8 cellular contexts compared by ENCODE assay signal in the genomic region with DNA sequence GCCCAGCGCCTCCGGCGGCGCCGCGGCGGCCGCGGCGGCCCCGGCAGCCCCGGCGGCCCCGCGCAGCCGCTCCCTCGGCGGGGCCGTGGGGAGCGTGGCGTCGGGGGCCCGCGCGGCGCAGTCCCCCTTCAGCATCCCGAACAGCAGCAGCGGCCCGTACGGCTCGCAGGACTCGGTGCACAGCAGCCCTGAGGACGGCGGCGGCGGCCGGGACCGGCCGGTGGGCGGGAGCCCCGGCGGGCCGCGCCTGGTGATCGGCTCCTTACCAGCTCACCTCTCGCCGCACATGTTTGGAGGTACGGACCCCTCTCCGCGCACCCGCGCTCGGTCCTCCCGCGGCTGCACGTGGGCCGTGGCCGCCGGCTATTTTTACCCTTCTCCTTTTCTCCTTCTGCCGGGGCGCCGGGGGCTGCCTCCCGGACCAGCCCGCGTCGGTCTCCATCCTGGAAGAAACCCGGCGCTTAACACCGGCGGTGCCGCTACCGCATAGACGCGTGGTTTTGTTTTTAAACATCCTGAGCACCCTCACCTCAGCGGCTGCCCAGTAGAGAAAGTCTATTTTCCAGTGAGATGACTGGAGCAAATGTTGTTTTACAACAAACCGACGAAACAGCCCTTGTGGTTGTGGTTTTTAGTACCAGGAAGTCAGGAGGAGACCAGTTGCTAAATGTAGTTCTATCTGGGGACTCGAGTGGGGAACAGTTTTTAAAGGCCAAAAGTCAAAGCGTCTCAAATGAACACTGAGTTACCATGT. TPM values are rescaled to one million over a fixed set of nuclear protein-coding genes. Genes with fewer than 3 reads are reported as not detected.
DNase-seq lines count a peak whose midpoint lies in the region; ATAC-seq and TF ChIP-seq lines count a peak whose summit lies in the region.

No MANE protein-coding gene starts in this region.

- no peaks in the 10 kb centered on the region for H3K36me3 ChIP-seq in prostate gland

- no peak for TF ChIP-seq CTCF in prostate gland (IDR thresholded peaks at IDR 0.05)

- intact Hi-C loops in Right ventricle myocardium superior (cut with DNase I) (no loop called here), prostate gland (cut with DNase I) (no loop called here)

- under 1% methylated on average over 36 of the region's 79 CpGs for WGBS in prostate gland

- H3K4me3 ChIP-seq in prostate gland = peak overlapping the region; percentile 86 to 88

- peak; percentile 1 for ATAC-seq in GM18861 (IDR thresholded peaks at IDR 0.05; ENCODE audit: unreplicated experiment)
- ATAC-seq in HG03159 (IDR thresholded peaks at IDR 0.05; ENCODE audit: unreplicated experiment) = peak; percentile 7
- no peak for ATAC-seq in Right ventricle myocardium superior (ENCODE audit: poor library complexity)

- DNase-seq in AG08396 (ENCODE audit: low spot score) = peak; percentile 34
- DNase-seq in RPMI8226 = peak; percentile 80
- DNase-seq in activated naive CD4-positive, alpha-beta T cell (lab: John Stamatoyannopoulos, UW) = peak; percentile 7 to 35 (median 8)
- DNase-seq in Right ventricle myocardium superior = peak; percentile 55
- peak; percentile 20 for DNase-seq in prostate gland (ENCODE audit: low spot score)
- DNase-seq in NCI-H187 treated with DMSO at 0.1 percent for 48 hours (lab: John Stamatoyannopoulos, UW) = no peak

- H3K27me3 ChIP-seq in prostate gland (replicated peaks; ENCODE audit: insufficient read depth) = no peaks in the 10 kb centered on the region

- peak overlapping the region; percentile 97 to 98 for H3K27ac ChIP-seq in prostate gland

- H3K4me1 ChIP-seq in prostate gland (replicated peaks) = no peaks in the 10 kb centered on the region

- no peak for TF ChIP-seq POLR2A in prostate gland (IDR thresholded peaks at IDR 0.05)

- no peaks in the 10 kb centered on the region for H3K9me3 ChIP-seq in prostate gland

RNA-seq across cellular contexts. Expression of gene ZNRF2, which starts 1.3 kb away (rescaled TPM):
- total RNA-seq in Right ventricle myocardium superior = 7.2 TPM
- 10 to 100 TPM; 23.0 to 35.2 TPM for total RNA-seq in prostate gland
